Comparison of ENCODE assay signal across 28 cellular contexts in genomic region chr20:17912916-17913315, GRCh38. TPM values are rescaled to one million over a fixed set of nuclear protein-coding genes. Genes with fewer than 3 reads are reported as not detected.
A peak's percentile ranks its signal among the peaks of the same experiment; 100 is the strongest.
DNase-seq lines count a peak whose midpoint lies in the region.
"Had no signal": no experiment of that assay in that cellular context is flagged by ENCODE, and none has a peak within 500 bp of the region (broad histone marks: within the 10 kb centered on the region; RNA-seq: fewer than 3 reads in every experiment).

No MANE protein-coding gene starts in this region.

- H2AFZ ChIP-seq in mesenchymal stem cell (ENCODE audit: low read depth, low read length): no peak overlapping the region
- H2AFZ ChIP-seq: neural progenitor cell had no signal

- WGBS in mesenchymal stem cell: 70% methylated on average over 2 of the region's 2 CpGs

- no peaks in the 10 kb centered on the region for H3K9me3 Mint-ChIP-seq in dendritic cell treated with granulocyte-macrophage colony-stimulating factor and Interleukin-4, amounts not matched to agents 40 ng/mL and 50 ng/mL, for 4 days
- H3K9me3 Mint-ChIP-seq: activated T-helper 17 cell treated with anti-CD3 and anti-CD28 coated beads, Interleukin-2, amount 50 U/mL, for 72 hours; CD8-positive, alpha-beta T cell; neural progenitor cell; T-helper 2 cell treated with Interferon-gamma antibody and Interleukin-4, amounts not matched to agents 5 μg/mL and 100 μg/mL, for 36 hours had no signal

- peak; percentile 52 for DNase-seq in AG08396 (ENCODE audit: low spot score)
- peak; percentile 17 for DNase-seq in HCEC 1CT
- DNase-seq in mesenchymal stem cell: no peak
- no peak for DNase-seq in activated naive CD4-positive, alpha-beta T cell treated with Interleukin-2 at 50 U/mL for 16 hours
- DNase-seq in posterior vena cava (ENCODE audit: low spot score): no peak
- DNase-seq in stimulated activated CD4-positive, alpha-beta T cell treated with anti-CD3 and anti-CD28 coated beads, Interleukin-15, amount 100 ng/mL, for 24 hours: no peak
- no peak for DNase-seq in pons (ENCODE audit: low spot score)
- DNase-seq: activated CD8-positive, alpha-beta T cell treated with anti-CD3 and anti-CD28 coated beads, Interleukin-2, amount 10 ng/mL, durations not matched to agents 7 days and 5 days; activated naive CD4-positive, alpha-beta T cell treated with anti-CD3 and anti-CD28 coated beads, Interleukin-2, amount 50 U/mL, for 16 hours; amniotic stem cell; CD8-positive, alpha-beta T cell; esophagus squamous epithelium; head of caudate nucleus; kidney; left ventricle myocardium superior; NCI-H146; NCI-H748 treated with DMSO at 0.1 percent for 48 hours; pancreas; right cardiac atrium; SIG-M5; stimulated activated CD4-positive, alpha-beta T cell treated with anti-CD3 and anti-CD28 coated beads, Interleukin-4, amount 100 ng/mL, for 1 hour; stomach had no signal

- no peak overlapping the region for H3K4me3 ChIP-seq in mesenchymal stem cell (ENCODE audit: insufficient read depth in 1 of 2, low read depth in 1 of 2, low read length in 2 of 2)
- H3K4me3 ChIP-seq: esophagus squamous epithelium, GM12878, neural progenitor cell, pancreas, stomach, tibial nerve had no signal

- H2BK120ac ChIP-seq in mesenchymal stem cell (ENCODE audit: low read depth, low read length): no peak overlapping the region

- H3K4me2 ChIP-seq in mesenchymal stem cell (ENCODE audit: low read length, poor library complexity, severe bottlenecking): no peak overlapping the region
- H3K4me2 ChIP-seq: neural progenitor cell had no signal

- H3K23ac ChIP-seq in mesenchymal stem cell (ENCODE audit: low read length in 2 of 2): no peak overlapping the region

- H3K36me3 ChIP-seq in mesenchymal stem cell (ENCODE audit: control insufficient read depth in 1 of 2, insufficient read depth in 2 of 2, low read depth in 1 of 2, low read length in 2 of 2): no peaks in the 10 kb centered on the region
- H3K36me3 ChIP-seq: esophagus squamous epithelium, neural progenitor cell, pancreas, stomach, tibial nerve had no signal

- peak overlapping the region; percentile 33 for H3K27ac Mint-ChIP-seq in dendritic cell treated with granulocyte-macrophage colony-stimulating factor and Interleukin-4, amounts not matched to agents 40 ng/mL and 50 ng/mL, for 4 days
- H3K27ac Mint-ChIP-seq: activated CD8-positive, alpha-beta T cell treated with anti-CD3 and anti-CD28 coated beads, Interleukin-2, amount 10 ng/mL, durations not matched to agents 7 days and 5 days; activated T-helper 17 cell treated with anti-CD3 and anti-CD28 coated beads, Interleukin-2, amount 50 U/mL, for 72 hours; CD8-positive, alpha-beta T cell; neural progenitor cell; T-helper 2 cell treated with Interferon-gamma antibody and Interleukin-4, amounts not matched to agents 5 μg/mL and 100 μg/mL, for 36 hours had no signal

- H3K27ac ChIP-seq in mesenchymal stem cell (ENCODE audit: low read length, poor library complexity, severe bottlenecking): no peak overlapping the region
- H3K27ac ChIP-seq: esophagus squamous epithelium, neural progenitor cell, pancreas, stomach, tibial nerve had no signal

- no peak overlapping the region for H4K8ac ChIP-seq in mesenchymal stem cell (ENCODE audit: low read length)

- H3K4me1 Mint-ChIP-seq in dendritic cell treated with granulocyte-macrophage colony-stimulating factor and Interleukin-4, amounts not matched to agents 40 ng/mL and 50 ng/mL, for 4 days (ENCODE audit: low read depth): peaks cover 59% of the 10 kb centered on the region
- H3K4me1 Mint-ChIP-seq: activated T-helper 17 cell treated with anti-CD3 and anti-CD28 coated beads, Interleukin-2, amount 50 U/mL, for 72 hours had no signal

- H4K91ac ChIP-seq in mesenchymal stem cell (ENCODE audit: low read length): no peak overlapping the region

- H3K4ac ChIP-seq in mesenchymal stem cell (ENCODE audit: low read depth in 1 of 2, low read length in 2 of 2): no peak overlapping the region

- H3K4me3 Mint-ChIP-seq in dendritic cell treated with granulocyte-macrophage colony-stimulating factor and Interleukin-4, amounts not matched to agents 40 ng/mL and 50 ng/mL, for 4 days: no peak overlapping the region
- H3K4me3 Mint-ChIP-seq: activated CD8-positive, alpha-beta T cell treated with anti-CD3 and anti-CD28 coated beads, Interleukin-2, amount 10 ng/mL, durations not matched to agents 7 days and 5 days; activated T-helper 17 cell treated with anti-CD3 and anti-CD28 coated beads, Interleukin-2, amount 50 U/mL, for 72 hours; CD8-positive, alpha-beta T cell; neural progenitor cell; T-helper 2 cell treated with Interferon-gamma antibody and Interleukin-4, amounts not matched to agents 5 μg/mL and 100 μg/mL, for 36 hours had no signal

- H3K36me3 Mint-ChIP-seq in dendritic cell treated with granulocyte-macrophage colony-stimulating factor and Interleukin-4, amounts not matched to agents 40 ng/mL and 50 ng/mL, for 4 days (ENCODE audit: low read depth): no peaks in the 10 kb centered on the region
- H3K36me3 Mint-ChIP-seq: CD8-positive, alpha-beta T cell; neural progenitor cell had no signal

- H3K18ac ChIP-seq in mesenchymal stem cell (ENCODE audit: low read depth in 1 of 2, low read length in 2 of 2): no peak overlapping the region

- H3K9me3 ChIP-seq in mesenchymal stem cell (ENCODE audit: control insufficient read depth, low read length): no peaks in the 10 kb centered on the region
- H3K9me3 ChIP-seq: esophagus squamous epithelium, pancreas, stomach, tibial nerve had no signal

- H2AK5ac ChIP-seq in mesenchymal stem cell (ENCODE audit: low read length, severe bottlenecking): no peak overlapping the region

- H2BK12ac ChIP-seq in mesenchymal stem cell (ENCODE audit: low read length in 2 of 2): no peak overlapping the region

- H3K27me3 ChIP-seq in mesenchymal stem cell (ENCODE audit: control insufficient read depth in 1 of 2, insufficient read depth in 1 of 2, low read length in 2 of 2): no peaks in the 10 kb centered on the region
- H3K27me3 ChIP-seq: esophagus squamous epithelium, neural progenitor cell, pancreas, stomach, tibial nerve had no signal

- H2BK5ac ChIP-seq in mesenchymal stem cell (ENCODE audit: low read depth, low read length, poor library complexity, severe bottlenecking): no peak overlapping the region

- no peaks in the 10 kb centered on the region for H3K79me1 ChIP-seq in mesenchymal stem cell (replicated peaks; ENCODE audit: low read length, poor library complexity, severe bottlenecking)

- peaks cover 2% of the 10 kb centered on the region for H3K4me1 ChIP-seq in mesenchymal stem cell (ENCODE audit: control insufficient read depth, insufficient read depth, low read depth, low read length)
- H3K4me1 ChIP-seq: neural progenitor cell had no signal

- H3K27me3 Mint-ChIP-seq in dendritic cell treated with granulocyte-macrophage colony-stimulating factor and Interleukin-4, amounts not matched to agents 40 ng/mL and 50 ng/mL, for 4 days: peaks cover 9% of the 10 kb centered on the region

- peak overlapping the region; percentile 2 for H3K9ac ChIP-seq in mesenchymal stem cell (ENCODE audit: low read length)
- H3K9ac ChIP-seq: neural progenitor cell had no signal

- intact Hi-C loops in dendritic cell treated with granulocyte-macrophage colony-stimulating factor and Interleukin-4, amounts not matched to agents 40 ng/mL and 50 ng/mL, for 4 days (cut with micrococcal nuclease): no loop called here
- intact Hi-C loops in posterior vena cava (cut with DNase I): no loop called here

- H3K14ac ChIP-seq in mesenchymal stem cell (ENCODE audit: low read length in 2 of 2): no peak overlapping the region

- no peak overlapping the region for H2BK15ac ChIP-seq in mesenchymal stem cell (ENCODE audit: low read depth, poor library complexity, severe bottlenecking)

RNA-seq across cellular contexts. Expression of gene SNX5, which starts 55.7 kb away (rescaled TPM):
- polyA plus RNA-seq in mesenchymal stem cell (2013, experiment 1 of 2): 76.3 TPM
- polyA plus RNA-seq in mesenchymal stem cell (2013, experiment 2 of 2): 76.9 TPM
- total RNA-seq in posterior vena cava: 10 to 100 TPM; 44.4 to 44.7 TPM

RNA-seq across cellular contexts. Expression of gene MGME1, which starts 55.9 kb away (rescaled TPM):
- polyA plus RNA-seq in mesenchymal stem cell (2013, experiment 1 of 2): 14.6 TPM
- 13.8 TPM for polyA plus RNA-seq in mesenchymal stem cell (2013, experiment 2 of 2)
- 1 to 10 TPM; 7.5 to 9.0 TPM for total RNA-seq in posterior vena cava

Comparison
In these comparisons a context has a peak if more than half of its experiments do, and no peak if none do; other contexts are left out.
1. DNase-seq: peak in AG08396 (single experiment) and HCEC 1CT (single experiment); none in mesenchymal stem cell (single experiment), activated naive CD4-positive, alpha-beta T cell treated with Interleukin-2 at 50 U/mL for 16 hours (single experiment), posterior vena cava (single experiment), stimulated activated CD4-positive, alpha-beta T cell treated with anti-CD3 and anti-CD28 coated beads, Interleukin-15, amount 100 ng/mL, for 24 hours (single experiment) and pons (single experiment).